In the genomic region with DNA sequence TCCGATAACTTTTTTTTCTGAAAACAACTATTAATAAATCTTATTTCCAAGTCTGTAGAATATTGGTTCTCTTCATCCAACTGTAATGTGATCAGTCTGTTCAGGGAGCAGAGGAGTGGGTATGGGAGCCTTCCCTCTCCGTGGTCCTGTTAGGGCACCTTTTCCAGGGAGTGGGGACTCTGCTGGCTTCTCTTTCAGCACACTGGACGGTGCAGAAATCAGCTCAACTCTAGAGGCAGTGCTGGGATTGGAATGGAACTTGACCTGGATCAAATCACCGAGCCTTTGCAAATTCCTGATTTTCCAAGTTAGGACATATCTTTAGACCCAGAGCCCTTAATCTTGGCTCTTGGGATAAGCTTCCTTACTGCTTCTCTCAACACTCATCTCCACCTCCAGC, we compare ENCODE assay signal across 21 cellular contexts.
DNase-seq lines count a peak whose midpoint lies in the region; ATAC-seq and TF ChIP-seq lines count a peak whose summit lies in the region.
"Had no signal": no experiment of that assay in that cellular context is flagged by ENCODE, and none has a peak within 500 bp of the region (broad histone marks: within the 10 kb centered on the region; RNA-seq: fewer than 3 reads in every experiment).

No MANE protein-coding gene starts in this region.

- H2BK120ac ChIP-seq in mesendoderm (ENCODE audit: low read depth, low read length), result no peak overlapping the region

- no peak overlapping the region for H3K23ac ChIP-seq in mesendoderm (ENCODE audit: low read length)

- no CpG with 5 or more reads among the region's 4 CpGs for WGBS in mesendoderm (ENCODE audit: extremely low coverage, insufficient coverage, low lambda C conversion rate)
- WGBS in smooth muscle cell (ENCODE audit: low lambda C conversion rate), result 65% methylated on average over 4 of the region's 4 CpGs

- no peak overlapping the region for H3K27ac Mint-ChIP-seq in GM23338
- H3K27ac Mint-ChIP-seq: CD4-positive, alpha-beta T cell had no signal

- H4K8ac ChIP-seq in mesendoderm (ENCODE audit: low read depth, low read length), result no peak overlapping the region

- no peak overlapping the region for H3K18ac ChIP-seq in mesendoderm (ENCODE audit: low read length)

- no peaks in the 10 kb centered on the region for H3K36me3 Mint-ChIP-seq in GM23338 (ENCODE audit: low read depth)

- H3K27me3 ChIP-seq in GM23338 (ENCODE audit: insufficient read depth) (no peaks in the 10 kb centered on the region), mesendoderm (ENCODE audit: insufficient read depth, low read length, poor library complexity) (no peaks in the 10 kb centered on the region), smooth muscle cell (ENCODE audit: low read depth) (no peaks in the 10 kb centered on the region)

- peaks cover 26% of the 10 kb centered on the region for H3K4me1 Mint-ChIP-seq in GM23338

- no peak overlapping the region for H2BK5ac ChIP-seq in mesendoderm (ENCODE audit: low read length)

- no peak overlapping the region for H3K56ac ChIP-seq in mesendoderm (ENCODE audit: low read length)

- H3K4me2 ChIP-seq in GM23338 (no peak overlapping the region), mesendoderm (ENCODE audit: low read length) (no peak overlapping the region), smooth muscle cell (peak overlapping the region; percentile 37)

- no peaks in the 10 kb centered on the region for H3F3A ChIP-seq in GM23338 (replicated peaks; ENCODE audit: low read depth)
- H3F3A ChIP-seq in smooth muscle cell (ENCODE audit: low read depth), result peaks cover 21% of the 10 kb centered on the region

- H2AFZ ChIP-seq in GM23338, result no peak overlapping the region
- no peak overlapping the region for H2AFZ ChIP-seq in smooth muscle cell (ENCODE audit: low read depth)

- no peak overlapping the region for H2AK5ac ChIP-seq in mesendoderm (ENCODE audit: low read length)

- peak; percentile 66 for ATAC-seq in GM23338
- ATAC-seq in GM21367 (IDR thresholded peaks at IDR 0.05; ENCODE audit: unreplicated experiment), result no peak
- no peak for ATAC-seq in HG03457 (IDR thresholded peaks at IDR 0.05; ENCODE audit: unreplicated experiment)
- ATAC-seq in HG02642 (IDR thresholded peaks at IDR 0.05; ENCODE audit: poor library complexity, unreplicated experiment), result no peak
- ATAC-seq: HepG2 had no signal

- H3K27ac ChIP-seq in GM23338 (ENCODE audit: low read depth) (no peak overlapping the region), mesendoderm (ENCODE audit: low read depth, low read length) (no peak overlapping the region), smooth muscle cell (ENCODE audit: low read depth) (peak overlapping the region; percentile 83)
- H3K27ac ChIP-seq: HL-60 had no signal

- H3K9ac ChIP-seq in mesendoderm (ENCODE audit: low read length) (no peak overlapping the region), smooth muscle cell (ENCODE audit: low read depth) (no peak overlapping the region)

- no peak overlapping the region for H3K4me3 Mint-ChIP-seq in GM23338
- H3K4me3 Mint-ChIP-seq: CD4-positive, alpha-beta T cell; H9 had no signal

- no peaks in the 10 kb centered on the region for H3K9me2 ChIP-seq in GM23338 (ENCODE audit: insufficient read depth)

- H3K79me2 ChIP-seq in GM23338 (replicated peaks; ENCODE audit: insufficient read depth) (no peaks in the 10 kb centered on the region), mesendoderm (ENCODE audit: control insufficient read depth, insufficient read depth, low read length) (no peaks in the 10 kb centered on the region), smooth muscle cell (ENCODE audit: low read depth) (no peaks in the 10 kb centered on the region)

- H3K36me3 ChIP-seq in GM23338 (ENCODE audit: insufficient read depth) (no peaks in the 10 kb centered on the region), mesendoderm (ENCODE audit: control insufficient read depth, insufficient read depth, low read length) (no peaks in the 10 kb centered on the region), smooth muscle cell (ENCODE audit: low read depth) (no peaks in the 10 kb centered on the region)

- no peaks in the 10 kb centered on the region for H3K79me1 ChIP-seq in mesendoderm (ENCODE audit: low read length)

- peaks cover 4% of the 10 kb centered on the region for H3K27me3 Mint-ChIP-seq in GM23338 (ENCODE audit: insufficient read depth, low read depth, poor library complexity)
- H3K27me3 Mint-ChIP-seq: CD4-positive, alpha-beta T cell had no signal

- TF ChIP-seq CTCF in GM23338 (conservative IDR thresholded peaks at IDR 0.05; ENCODE audit: low read depth in 2 of 2) (no peak), smooth muscle cell (IDR thresholded peaks at IDR 0.05; ENCODE audit: borderline replicate concordance, insufficient read depth, poor library complexity, severe bottlenecking) (no peak)

- no peaks in the 10 kb centered on the region for H3K4me1 ChIP-seq in GM23338 (ENCODE audit: insufficient read depth)
- H3K4me1 ChIP-seq in mesendoderm (ENCODE audit: control insufficient read depth, low read depth, low read length), result peaks cover 2% of the 10 kb centered on the region
- H3K4me1 ChIP-seq in smooth muscle cell (ENCODE audit: low read depth), result peaks cover 51% of the 10 kb centered on the region

- H3K9me3 ChIP-seq in smooth muscle cell (replicated peaks; ENCODE audit: low read depth), result no peaks in the 10 kb centered on the region

- H4K5ac ChIP-seq in mesendoderm (ENCODE audit: low read length), result no peak overlapping the region

- H2BK15ac ChIP-seq in mesendoderm (replicated peaks; ENCODE audit: low read depth), result no peak overlapping the region

- no peak overlapping the region for H3K4ac ChIP-seq in mesendoderm (ENCODE audit: low read depth, low read length)

- H3K4me3 ChIP-seq in GM23338 (no peak overlapping the region), mesendoderm (ENCODE audit: low read length) (no peak overlapping the region), smooth muscle cell (no peak overlapping the region)

- H4K20me1 ChIP-seq in GM23338 (replicated peaks; ENCODE audit: insufficient read depth) (no peaks in the 10 kb centered on the region), smooth muscle cell (ENCODE audit: low read depth) (no peaks in the 10 kb centered on the region)

- no peak for DNase-seq in GM23338 (ENCODE audit: low spot score)
- DNase-seq in astrocyte of the hippocampus (ENCODE audit: low read depth, low spot score), result peak; percentile 45
- peak; percentile 25 for DNase-seq in mesendoderm
- no peak for DNase-seq in smooth muscle cell (lab: John Stamatoyannopoulos, UW; ENCODE audit: unreplicated experiment)
- DNase-seq: CD4-positive, alpha-beta T cell; COR-L47; DMS79 treated with DMSO at 0.1 percent for 48 hours; H9; KBM-7; NCI-H1092; NCI-H1436; NCI-H187 treated with DMSO at 0.1 percent for 48 hours; NCI-H2107; NCI-H446 treated with DMSO at 0.1 percent for 48 hours; NCI-H526 treated with DMSO at 0.1 percent for 48 hours; OCI-M1 had no signal

- no peaks in the 10 kb centered on the region for H3K9me3 Mint-ChIP-seq in GM23338
- H3K9me3 Mint-ChIP-seq: CD4-positive, alpha-beta T cell; H9 had no signal

TF ChIP-seq in GM23338, 12 proteins besides CTCF, POLR2A, EP300 and RAD21 (continues in another document):
- no peak for TF ChIP-seq JUNB (IDR thresholded peaks at IDR 0.05; ENCODE audit: unreplicated experiment)

Comparison
In these comparisons a context has a peak if more than half of its experiments do, and no peak if none do; other contexts are left out.
1. DNase-seq: peak in astrocyte of the hippocampus (single experiment) and mesendoderm (single experiment); none in GM23338 (single experiment) and smooth muscle cell (single experiment).